8 cellular contexts compared by ENCODE assay signal in the genomic region with DNA sequence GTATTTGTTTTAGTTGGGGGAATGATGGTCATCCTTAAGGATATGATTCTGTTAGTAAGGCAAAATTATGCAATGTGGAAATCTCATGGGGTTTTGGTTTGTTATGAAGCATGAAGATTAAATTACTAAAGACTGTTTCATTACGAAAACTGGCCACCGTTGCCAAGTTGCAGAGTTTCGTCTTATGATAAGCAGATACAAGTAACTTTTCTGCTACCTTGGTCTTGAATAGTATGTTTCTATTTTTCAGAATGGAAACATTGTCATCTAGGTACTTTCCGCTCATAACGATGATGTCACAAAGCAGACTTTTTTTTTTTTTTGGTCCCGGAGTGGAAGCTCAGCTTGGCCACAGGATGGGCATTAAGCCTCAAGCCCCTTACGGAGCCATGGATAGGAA. TPM values are rescaled to one million over a fixed set of nuclear protein-coding genes. Genes with fewer than 3 reads are reported as not detected.
A peak's percentile ranks its signal among the peaks of the same experiment; 100 is the strongest.
DNase-seq lines count a peak whose midpoint lies in the region; ATAC-seq and TF ChIP-seq lines count a peak whose summit lies in the region.

No MANE protein-coding gene starts in this region.

- no peaks in the 10 kb centered on the region for H3K9me3 ChIP-seq in left lung

- no peak overlapping the region for H3K27ac ChIP-seq in left lung

- no peaks in the 10 kb centered on the region for H3K36me3 ChIP-seq in left lung

- peaks cover 16 to 27% of the 10 kb centered on the region in 2 donors for H3K27me3 ChIP-seq in left lung

- H3K4me3 ChIP-seq in AG10803 (ENCODE audit: low read length) (no peak overlapping the region), fibroblast of pulmonary artery (replicated peaks; ENCODE audit: low read depth, low read length) (no peak overlapping the region), left lung (no peak overlapping the region)

- peaks cover 6 to 11% of the 10 kb centered on the region in 2 donors for H3K4me1 ChIP-seq in left lung

- DNase-seq in AG10803 (ENCODE audit: low read depth), result peak; percentile 92
- DNase-seq in fibroblast of pulmonary artery (ENCODE audit: low read depth), result peak; percentile 89
- no peak for DNase-seq in left lung
- DNase-seq in NCI-H510A treated with DMSO at 0.1 percent for 48 hours (lab: John Stamatoyannopoulos, UW), result no peak
- no peak for DNase-seq in DMS114 treated with DMSO at 0.1 percent for 48 hours (lab: John Stamatoyannopoulos, UW; ENCODE audit: unreplicated experiment)
- no peak for DNase-seq in nucleus accumbens (lab: John Stamatoyannopoulos, UW)

- peak; percentile 45 for ATAC-seq in GM18870 (IDR thresholded peaks at IDR 0.05; ENCODE audit: unreplicated experiment)
- peak; percentile 40 for ATAC-seq in HG03442 (IDR thresholded peaks at IDR 0.05; ENCODE audit: unreplicated experiment)
- no peak for ATAC-seq in left lung

- TF ChIP-seq CTCF in AG10803 (conservative IDR thresholded peaks at IDR 0.05; ENCODE audit: low read length) (no peak), fibroblast of pulmonary artery (IDR thresholded peaks at IDR 0.05; ENCODE audit: low read length, missing control alignments) (no peak), left lung (IDR thresholded peaks at IDR 0.05) (no peak)

- intact Hi-C loops in left lung (cut with DNase I), result no loop called here

RNA-seq across cellular contexts. Expression of gene CCNI2, which starts 4.2 kb away (rescaled TPM):
- 1 to 10 TPM; 1.1 to 1.8 TPM for total RNA-seq in left lung

RNA-seq across cellular contexts. Expression of gene KIF3A, which starts 14.1 kb away (rescaled TPM):
- 10 to 100 TPM in 1 of 2 donors, 1 to 10 TPM in 1; 8.9 to 15.2 TPM for total RNA-seq in left lung

RNA-seq across cellular contexts. Expression of gene SEPTIN8, which starts 25.6 kb away (rescaled TPM):
- total RNA-seq in left lung, result 10 to 100 TPM; 38.8 to 53.8 TPM

Comparison
In these comparisons a context has a peak if more than half of its experiments do, and no peak if none do; other contexts are left out.
1. DNase-seq: peak in AG10803 (single experiment) and fibroblast of pulmonary artery (single experiment); none in left lung (0 of 2), NCI-H510A treated with DMSO at 0.1 percent for 48 hours (single experiment), DMS114 treated with DMSO at 0.1 percent for 48 hours (single experiment) and nucleus accumbens (0 of 56).